8 cellular contexts compared by ENCODE assay signal in genomic region chr19:46000497-46001246, GRCh38. TPM values are rescaled to one million over a fixed set of nuclear protein-coding genes. Genes with fewer than 3 reads are reported as not detected.
DNase-seq lines count a peak whose midpoint lies in the region; ATAC-seq and TF ChIP-seq lines count a peak whose summit lies in the region.

No MANE protein-coding gene starts in this region.

- H3K9me3 ChIP-seq in BE2C = no peaks in the 10 kb centered on the region

- no peaks in the 10 kb centered on the region for H3K9me3 Mint-ChIP-seq in natural killer cell treated with Interleukin-12 subunit alpha and Interleukin-12 subunit beta and Interleukin-15 and Interleukin-18, amount 100 ng/mL, for 72 hours

- no peak for TF ChIP-seq CTCF in BE2C (IDR thresholded peaks at IDR 0.05; ENCODE audit: low read depth, low read length)

- peak overlapping the region in 1 of 2 donors; percentile 10 for H3K27ac Mint-ChIP-seq in natural killer cell treated with Interleukin-12 subunit alpha and Interleukin-12 subunit beta and Interleukin-15 and Interleukin-18, amount 100 ng/mL, for 72 hours

- H3K4me1 Mint-ChIP-seq in natural killer cell treated with Interleukin-12 subunit alpha and Interleukin-12 subunit beta and Interleukin-15 and Interleukin-18, amount 100 ng/mL, for 72 hours (ENCODE audit: low read depth in 2 of 2) = peaks cover 26 to 39% of the 10 kb centered on the region in 2 donors

- H3K4me1 ChIP-seq in BE2C = peaks cover 4% of the 10 kb centered on the region; the same call in 1 of the 2 replicates

- ATAC-seq in natural killer cell treated with Interleukin-12 subunit alpha and Interleukin-12 subunit beta and Interleukin-15 and Interleukin-18, amount 100 ng/mL, for 72 hours = peak; percentile 81 to 86

- H3K36me3 Mint-ChIP-seq in natural killer cell treated with Interleukin-12 subunit alpha and Interleukin-12 subunit beta and Interleukin-15 and Interleukin-18, amount 100 ng/mL, for 72 hours = peaks cover 5% of the 10 kb centered on the region

- no peaks in the 10 kb centered on the region; the same call in 1 of the 2 replicates for H3K36me3 ChIP-seq in BE2C

- H3K27me3 Mint-ChIP-seq in natural killer cell treated with Interleukin-12 subunit alpha and Interleukin-12 subunit beta and Interleukin-15 and Interleukin-18, amount 100 ng/mL, for 72 hours = peaks cover 14 to 21% of the 10 kb centered on the region in 2 donors

- peak overlapping the region; percentile 64 for H3K4me3 Mint-ChIP-seq in natural killer cell treated with Interleukin-12 subunit alpha and Interleukin-12 subunit beta and Interleukin-15 and Interleukin-18, amount 100 ng/mL, for 72 hours

- H3K4me3 ChIP-seq in BE2C (ENCODE audit: low read depth, low read length) = peak overlapping the region; percentile 54

- peak; percentile 84 for DNase-seq in BE2C
- peak; percentile 58 for DNase-seq in NAMALWA (ENCODE audit: low spot score)
- peak; percentile 77 for DNase-seq in activated CD8-positive, alpha-beta memory T cell treated with anti-CD3 and anti-CD28 coated beads for 24 hours
- peak; percentile 62 for DNase-seq in effector CD4-positive, alpha-beta T cell
- DNase-seq in natural killer cell treated with Interleukin-12 subunit alpha and Interleukin-12 subunit beta and Interleukin-15 and Interleukin-18, amount 100 ng/mL, for 72 hours (ENCODE audit: low spot score) = no peak
- DNase-seq in superior temporal gyrus (ENCODE audit: extremely low spot score) = peak; percentile 52
- DNase-seq in NCI-H524 treated with DMSO at 0.1 percent for 48 hours (lab: John Stamatoyannopoulos, UW) = no peak
- DNase-seq in SIG-M5 treated with dmso at 0.1 percent for 504 hours (lab: John Stamatoyannopoulos, UW; ENCODE audit: unreplicated experiment) = no peak

- H3K27me3 ChIP-seq in BE2C = no peaks in the 10 kb centered on the region

RNA-seq across cellular contexts. Expression of gene CCDC61, which starts 5.4 kb away (rescaled TPM):
- 8.9 TPM for polyA plus RNA-seq in BE2C (2012; ENCODE audit: insufficient read depth, insufficient read length, low read depth)
- total RNA-seq in natural killer cell treated with Interleukin-12 subunit alpha and Interleukin-12 subunit beta and Interleukin-15 and Interleukin-18, amount 100 ng/mL, for 72 hours = 10 to 100 TPM; 21.4 to 26.7 TPM

RNA-seq across cellular contexts. Expression of gene PGLYRP1, which starts 22.2 kb away (rescaled TPM):
- polyA plus RNA-seq in BE2C (2012; ENCODE audit: insufficient read depth, insufficient read length, low read depth) = not detected
- total RNA-seq in natural killer cell treated with Interleukin-12 subunit alpha and Interleukin-12 subunit beta and Interleukin-15 and Interleukin-18, amount 100 ng/mL, for 72 hours = not detected

RNA-seq across cellular contexts. Expression of gene NOVA2, which starts 27.0 kb away (rescaled TPM):
- polyA plus RNA-seq in BE2C (2012; ENCODE audit: insufficient read depth, insufficient read length, low read depth) = 14.7 TPM
- not detected for total RNA-seq in natural killer cell treated with Interleukin-12 subunit alpha and Interleukin-12 subunit beta and Interleukin-15 and Interleukin-18, amount 100 ng/mL, for 72 hours

RNA-seq across cellular contexts. Expression of gene IGFL4, which starts 40.1 kb away (rescaled TPM):
- polyA plus RNA-seq in BE2C (2012; ENCODE audit: insufficient read depth, insufficient read length, low read depth) = not detected
- not detected for total RNA-seq in natural killer cell treated with Interleukin-12 subunit alpha and Interleukin-12 subunit beta and Interleukin-15 and Interleukin-18, amount 100 ng/mL, for 72 hours

Comparison
In these comparisons a context has a peak if more than half of its experiments do, and no peak if none do; other contexts are left out.
1. DNase-seq: peak in BE2C (single experiment), NAMALWA (single experiment), activated CD8-positive, alpha-beta memory T cell treated with anti-CD3 and anti-CD28 coated beads for 24 hours (single experiment), effector CD4-positive, alpha-beta T cell (single experiment) and superior temporal gyrus (single experiment); none in natural killer cell treated with Interleukin-12 subunit alpha and Interleukin-12 subunit beta and Interleukin-15 and Interleukin-18, amount 100 ng/mL, for 72 hours (single experiment), NCI-H524 treated with DMSO at 0.1 percent for 48 hours (single experiment) and SIG-M5 treated with dmso at 0.1 percent for 504 hours (single experiment).